In genomic region chr22:50525991-50526848, GRCh38 we compare ENCODE assay signal across 1 cellular context.
TF ChIP-seq lines count a peak whose summit lies in the region.

No MANE protein-coding gene starts in this region.

TF ChIP-seq in IMR-90, 13 proteins besides CTCF, POLR2A, EP300 and RAD21 (continued from another document):
- TF ChIP-seq RCOR1 (IDR thresholded peaks at IDR 0.05; ENCODE audit: insufficient replicate concordance, low read length) (peak; percentile 24), SMC3 (IDR thresholded peaks at IDR 0.05; ENCODE audit: low read depth, low read length) (no peak)
TF ChIP-seq in IMR-90: peak in this region for 1.
